16 cellular contexts compared by ENCODE assay signal in genomic region chr2:232322560-232323327, GRCh38. TPM values are rescaled to one million over a fixed set of nuclear protein-coding genes. Genes with fewer than 3 reads are reported as not detected.
A peak's percentile ranks its signal among the peaks of the same experiment; 100 is the strongest.
DNase-seq lines count a peak whose midpoint lies in the region; ATAC-seq and TF ChIP-seq lines count a peak whose summit lies in the region.
"Had no signal": no experiment of that assay in that cellular context is flagged by ENCODE, and none has a peak within 500 bp of the region (broad histone marks: within the 10 kb centered on the region; RNA-seq: fewer than 3 reads in every experiment).

No MANE protein-coding gene starts in this region.

- peaks cover 63% of the 10 kb centered on the region for H3K4me1 Mint-ChIP-seq in activated T-cell treated with anti-CD3 and anti-CD28 coated beads, Interleukin-2, amount 50 U/mL, for 24 hours (ENCODE audit: low read depth)
- H3K4me1 Mint-ChIP-seq in endothelial cell (ENCODE audit: unreplicated experiment) = peaks cover 16% of the 10 kb centered on the region

- no peak for DNase-seq in activated T-cell treated with anti-CD3 and anti-CD28 coated beads, Interleukin-2, amount 50 U/mL, for 24 hours
- DNase-seq in activated T-cell treated with anti-CD3 and anti-CD28 coated beads for 4 hours (no peak), Peyer's patch (peak in 2 of 3 donors; percentile 37 to 42), NCI-H1436 treated with DMSO at 0.1 percent for 48 hours (lab: John Stamatoyannopoulos, UW) (no peak), endothelial cell (ENCODE audit: low spot score) (no peak)
- DNase-seq in effector memory CD4-positive, alpha-beta T cell = no peak
- peak; percentile 52 for DNase-seq in stimulated activated CD8-positive, alpha-beta memory T cell treated with anti-CD3 and anti-CD28 coated beads, Interleukin-4, amount 100 ng/mL, for 48 hours
- DNase-seq: KBM-7; NCI-H2029; stimulated activated CD4-positive, alpha-beta T cell treated with anti-CD3 and anti-CD28 coated beads, Interleukin-12 subunit alpha, Interleukin-12 subunit beta, amount 100 ng/mL, for 4 hours; WERI-Rb-1 had no signal

- H3K36me3 ChIP-seq in Peyer's patch = no peaks in the 10 kb centered on the region
- H3K36me3 ChIP-seq in effector memory CD4-positive, alpha-beta T cell (ENCODE audit: control insufficient read depth, insufficient read depth, low read length) = no peaks in the 10 kb centered on the region
- H3K36me3 ChIP-seq: WERI-Rb-1 had no signal

- H3K27me3 Mint-ChIP-seq in activated T-cell treated with anti-CD3 and anti-CD28 coated beads, Interleukin-2, amount 50 U/mL, for 24 hours = no peaks in the 10 kb centered on the region
- peaks cover 8% of the 10 kb centered on the region for H3K27me3 Mint-ChIP-seq in endothelial cell (ENCODE audit: unreplicated experiment)

- no peak overlapping the region for H3K4me3 Mint-ChIP-seq in activated T-cell treated with anti-CD3 and anti-CD28 coated beads, Interleukin-2, amount 50 U/mL, for 24 hours
- H3K4me3 Mint-ChIP-seq in endothelial cell (ENCODE audit: unreplicated experiment) = no peak overlapping the region

- no peak for TF ChIP-seq POLR2A in Peyer's patch (IDR thresholded peaks at IDR 0.05)

- H3K9me3 Mint-ChIP-seq in activated T-cell treated with anti-CD3 and anti-CD28 coated beads, Interleukin-2, amount 50 U/mL, for 24 hours = no peaks in the 10 kb centered on the region
- H3K9me3 Mint-ChIP-seq in endothelial cell (ENCODE audit: unreplicated experiment) = no peaks in the 10 kb centered on the region

- peaks cover 2% of the 10 kb centered on the region for H3K36me3 Mint-ChIP-seq in activated T-cell treated with anti-CD3 and anti-CD28 coated beads, Interleukin-2, amount 50 U/mL, for 24 hours (ENCODE audit: low read depth)
- H3K36me3 Mint-ChIP-seq in endothelial cell (ENCODE audit: low read depth, unreplicated experiment) = peaks cover 8% of the 10 kb centered on the region

- H3K4me1 ChIP-seq in Peyer's patch = no peaks in the 10 kb centered on the region
- H3K4me1 ChIP-seq in effector memory CD4-positive, alpha-beta T cell (ENCODE audit: control insufficient read depth, insufficient read depth, low read length, poor library complexity, severe bottlenecking) = peaks cover 53% of the 10 kb centered on the region

- no peak overlapping the region for H3K4me3 ChIP-seq in Peyer's patch
- no peak overlapping the region for H3K4me3 ChIP-seq in effector memory CD4-positive, alpha-beta T cell (ENCODE audit: insufficient read depth, low read depth, low read length, poor library complexity, severe bottlenecking)

- peak overlapping the region in 1 of 4 donors; percentile 42 for H3K27ac ChIP-seq in Peyer's patch
- H3K27ac ChIP-seq in effector memory CD4-positive, alpha-beta T cell (ENCODE audit: insufficient read depth, low read length, poor library complexity, severe bottlenecking) = peak overlapping the region; percentile 49
- H3K27ac ChIP-seq: WERI-Rb-1 had no signal

- TF ChIP-seq CTCF in Peyer's patch (IDR thresholded peaks at IDR 0.05) (no peak), endothelial cell (IDR thresholded peaks at IDR 0.05; ENCODE audit: unreplicated experiment) (no peak)

- no peak for ATAC-seq in GM19455 (IDR thresholded peaks at IDR 0.05; ENCODE audit: unreplicated experiment)

- peak overlapping the region; percentile 82 for H3K27ac Mint-ChIP-seq in activated T-cell treated with anti-CD3 and anti-CD28 coated beads, Interleukin-2, amount 50 U/mL, for 24 hours
- no peak overlapping the region for H3K27ac Mint-ChIP-seq in endothelial cell (ENCODE audit: unreplicated experiment)

- no peaks in the 10 kb centered on the region for H3K9me3 ChIP-seq in Peyer's patch
- no peaks in the 10 kb centered on the region for H3K9me3 ChIP-seq in effector memory CD4-positive, alpha-beta T cell (ENCODE audit: control insufficient read depth, low read length)

- no peaks in the 10 kb centered on the region for H3K27me3 ChIP-seq in Peyer's patch
- H3K27me3 ChIP-seq in effector memory CD4-positive, alpha-beta T cell (replicated peaks; ENCODE audit: control insufficient read depth, insufficient read depth, low read length, poor library complexity, severe bottlenecking) = no peaks in the 10 kb centered on the region

RNA-seq across cellular contexts. Expression of gene ALPP, which starts 55.8 kb away (rescaled TPM):
- total RNA-seq in Peyer's patch (not detected), endothelial cell (ENCODE audit: unreplicated experiment) (not detected)
- total RNA-seq: chondrocyte, fibroblast of lung, osteocyte, urinary bladder had no signal

Comparison
In these comparisons a context has a peak if more than half of its experiments do, and no peak if none do; other contexts are left out.
1. DNase-seq: peak in Peyer's patch (2 of 3) and stimulated activated CD8-positive, alpha-beta memory T cell treated with anti-CD3 and anti-CD28 coated beads, Interleukin-4, amount 100 ng/mL, for 48 hours (single experiment); none in activated T-cell treated with anti-CD3 and anti-CD28 coated beads, Interleukin-2, amount 50 U/mL, for 24 hours (single experiment), activated T-cell treated with anti-CD3 and anti-CD28 coated beads for 4 hours (single experiment), effector memory CD4-positive, alpha-beta T cell (0 of 3), NCI-H1436 treated with DMSO at 0.1 percent for 48 hours (single experiment) and endothelial cell (single experiment).